In genomic region chr16:24748242-24748641, GRCh38 we compare ENCODE assay signal across 8 cellular contexts. TPM values are rescaled to one million over a fixed set of nuclear protein-coding genes. Genes with fewer than 3 reads are reported as not detected.
DNase-seq lines count a peak whose midpoint lies in the region; ATAC-seq and TF ChIP-seq lines count a peak whose summit lies in the region.

No MANE protein-coding gene starts in this region.

- no peak for DNase-seq in natural killer cell treated with Interleukin-12 subunit alpha and Interleukin-12 subunit beta and Interleukin-15 and Interleukin-18, amount 100 ng/mL, for 72 hours (ENCODE audit: low spot score)
- no peak for DNase-seq in natural killer cell
- DNase-seq in anterior cingulate cortex (lab: John Stamatoyannopoulos, UW), result peak in 30 of 58 donors; percentile 1 to 79 (median 18)
- peak; percentile 86 for DNase-seq in kidney epithelial cell (ENCODE audit: low read depth)
- DNase-seq in uterus, result peak; percentile 49 to 68
- no peak for DNase-seq in activated CD8-positive, alpha-beta memory T cell treated with anti-CD3 and anti-CD28 coated beads, Interleukin-2, amount 10 ng/mL, durations not matched to agents 7 days and 5 days
- no peak for DNase-seq in NCI-H1694 treated with DMSO at 0.1 percent for 48 hours (lab: John Stamatoyannopoulos, UW)

- ATAC-seq in natural killer cell treated with Interleukin-12 subunit alpha and Interleukin-12 subunit beta and Interleukin-15 and Interleukin-18, amount 100 ng/mL, for 72 hours, result peak; percentile 53 to 63
- ATAC-seq in natural killer cell, result no peak
- ATAC-seq in HG03565 (IDR thresholded peaks at IDR 0.05; ENCODE audit: unreplicated experiment), result no peak
- no peak for ATAC-seq in activated CD8-positive, alpha-beta memory T cell treated with anti-CD3 and anti-CD28 coated beads, Interleukin-2, amount 10 ng/mL, durations not matched to agents 7 days and 5 days

- H3K4me1 ChIP-seq in uterus, result peaks cover 6 to 23% of the 10 kb centered on the region in 2 donors

- peaks cover 56 to 71% of the 10 kb centered on the region in 2 donors for H3K4me1 Mint-ChIP-seq in natural killer cell treated with Interleukin-12 subunit alpha and Interleukin-12 subunit beta and Interleukin-15 and Interleukin-18, amount 100 ng/mL, for 72 hours (ENCODE audit: low read depth in 2 of 2)
- peaks cover 77 to 80% of the 10 kb centered on the region in 2 donors for H3K4me1 Mint-ChIP-seq in natural killer cell
- peaks cover 40% of the 10 kb centered on the region for H3K4me1 Mint-ChIP-seq in activated CD8-positive, alpha-beta memory T cell treated with anti-CD3 and anti-CD28 coated beads, Interleukin-2, amount 10 ng/mL, durations not matched to agents 7 days and 5 days

- H3K36me3 ChIP-seq in kidney epithelial cell (ENCODE audit: control insufficient read depth, insufficient read depth, low read length), result no peaks in the 10 kb centered on the region
- H3K36me3 ChIP-seq in uterus, result no peaks in the 10 kb centered on the region

- CTCF ChIA-PET in activated CD8-positive, alpha-beta memory T cell treated with anti-CD3 and anti-CD28 coated beads, Interleukin-2, amount 10 ng/mL, durations not matched to agents 7 days and 5 days (lab: Charles Lee), result no interaction called here

- no peaks in the 10 kb centered on the region for H3K36me3 Mint-ChIP-seq in natural killer cell treated with Interleukin-12 subunit alpha and Interleukin-12 subunit beta and Interleukin-15 and Interleukin-18, amount 100 ng/mL, for 72 hours
- no peaks in the 10 kb centered on the region for H3K36me3 Mint-ChIP-seq in natural killer cell
- peaks cover 18% of the 10 kb centered on the region for H3K36me3 Mint-ChIP-seq in activated CD8-positive, alpha-beta memory T cell treated with anti-CD3 and anti-CD28 coated beads, Interleukin-2, amount 10 ng/mL, durations not matched to agents 7 days and 5 days

- H3K27me3 Mint-ChIP-seq in natural killer cell treated with Interleukin-12 subunit alpha and Interleukin-12 subunit beta and Interleukin-15 and Interleukin-18, amount 100 ng/mL, for 72 hours, result no peaks in the 10 kb centered on the region
- no peaks in the 10 kb centered on the region for H3K27me3 Mint-ChIP-seq in natural killer cell (ENCODE audit: low read depth in 2 of 2)
- H3K27me3 Mint-ChIP-seq in activated CD8-positive, alpha-beta memory T cell treated with anti-CD3 and anti-CD28 coated beads, Interleukin-2, amount 10 ng/mL, durations not matched to agents 7 days and 5 days, result no peaks in the 10 kb centered on the region

- H3K27me3 ChIP-seq in kidney epithelial cell (ENCODE audit: control insufficient read depth, insufficient read depth, low read length) (no peaks in the 10 kb centered on the region), uterus (no peaks in the 10 kb centered on the region)

- TF ChIP-seq CTCF in natural killer cell (IDR thresholded peaks at IDR 0.05) (no peak), kidney epithelial cell (IDR thresholded peaks at IDR 0.05; ENCODE audit: insufficient read depth, low read length, poor library complexity, severe bottlenecking) (no peak), uterus (IDR thresholded peaks at IDR 0.05) (no peak)

- H3K27ac Mint-ChIP-seq in natural killer cell treated with Interleukin-12 subunit alpha and Interleukin-12 subunit beta and Interleukin-15 and Interleukin-18, amount 100 ng/mL, for 72 hours, result no peak overlapping the region
- no peak overlapping the region for H3K27ac Mint-ChIP-seq in natural killer cell
- H3K27ac Mint-ChIP-seq in activated CD8-positive, alpha-beta memory T cell treated with anti-CD3 and anti-CD28 coated beads, Interleukin-2, amount 10 ng/mL, durations not matched to agents 7 days and 5 days, result no peak overlapping the region

- no peak overlapping the region for H3K4me3 Mint-ChIP-seq in natural killer cell treated with Interleukin-12 subunit alpha and Interleukin-12 subunit beta and Interleukin-15 and Interleukin-18, amount 100 ng/mL, for 72 hours
- no peak overlapping the region for H3K4me3 Mint-ChIP-seq in natural killer cell
- H3K4me3 Mint-ChIP-seq in activated CD8-positive, alpha-beta memory T cell treated with anti-CD3 and anti-CD28 coated beads, Interleukin-2, amount 10 ng/mL, durations not matched to agents 7 days and 5 days, result no peak overlapping the region

- no peak overlapping the region for H3K4me3 ChIP-seq in kidney epithelial cell (ENCODE audit: low read depth, low read length)
- no peak overlapping the region for H3K4me3 ChIP-seq in uterus

- H3K9me3 ChIP-seq in uterus, result no peaks in the 10 kb centered on the region

- H3K27ac ChIP-seq in uterus, result peak overlapping the region; percentile 3 to 47

- intact Hi-C loops in natural killer cell (cut with micrococcal nuclease), result no loop called here
- intact Hi-C loops in uterus (cut with DNase I; ENCODE audit: low total_unique reads), result no loop called here

- TF ChIP-seq POLR2A in uterus (IDR thresholded peaks at IDR 0.05), result no peak

- H3K9me3 Mint-ChIP-seq in natural killer cell treated with Interleukin-12 subunit alpha and Interleukin-12 subunit beta and Interleukin-15 and Interleukin-18, amount 100 ng/mL, for 72 hours, result no peaks in the 10 kb centered on the region
- H3K9me3 Mint-ChIP-seq in natural killer cell, result no peaks in the 10 kb centered on the region
- H3K9me3 Mint-ChIP-seq in activated CD8-positive, alpha-beta memory T cell treated with anti-CD3 and anti-CD28 coated beads, Interleukin-2, amount 10 ng/mL, durations not matched to agents 7 days and 5 days (ENCODE audit: low read depth), result no peaks in the 10 kb centered on the region

RNA-seq across cellular contexts. Expression of gene TNRC6A, which starts 18.8 kb away (rescaled TPM):
- 10 to 100 TPM; 44.2 to 82.4 TPM for total RNA-seq in natural killer cell treated with Interleukin-12 subunit alpha and Interleukin-12 subunit beta and Interleukin-15 and Interleukin-18, amount 100 ng/mL, for 72 hours
- 10 to 100 TPM; 53.9 to 68.5 (median 66.3) TPM for total RNA-seq in natural killer cell
- 17.5 and 18.4 TPM in 2 replicates for total RNA-seq in kidney epithelial cell
- total RNA-seq in uterus, result 100 to 1,000 TPM in 1 of 4 donors, 10 to 100 TPM in 3; 22.6 to 109 (median 49.2) TPM
- total RNA-seq in activated CD8-positive, alpha-beta memory T cell treated with anti-CD3 and anti-CD28 coated beads, Interleukin-2, amount 10 ng/mL, durations not matched to agents 7 days and 5 days, result 10 to 100 TPM; 38.9 to 39.6 TPM

Comparison
In these comparisons a context has a peak if more than half of its experiments do, and no peak if none do; other contexts are left out.
1. ATAC-seq: peak in natural killer cell treated with Interleukin-12 subunit alpha and Interleukin-12 subunit beta and Interleukin-15 and Interleukin-18, amount 100 ng/mL, for 72 hours (2 of 2); none in natural killer cell (0 of 3), HG03565 (single experiment) and activated CD8-positive, alpha-beta memory T cell treated with anti-CD3 and anti-CD28 coated beads, Interleukin-2, amount 10 ng/mL, durations not matched to agents 7 days and 5 days (single experiment).
2. DNase-seq: peak in anterior cingulate cortex (30 of 58), kidney epithelial cell (single experiment) and uterus (2 of 2); none in natural killer cell treated with Interleukin-12 subunit alpha and Interleukin-12 subunit beta and Interleukin-15 and Interleukin-18, amount 100 ng/mL, for 72 hours (single experiment), natural killer cell (single experiment), activated CD8-positive, alpha-beta memory T cell treated with anti-CD3 and anti-CD28 coated beads, Interleukin-2, amount 10 ng/mL, durations not matched to agents 7 days and 5 days (single experiment) and NCI-H1694 treated with DMSO at 0.1 percent for 48 hours (single experiment).